20 cellular contexts compared by ENCODE assay signal in the genomic region with DNA sequence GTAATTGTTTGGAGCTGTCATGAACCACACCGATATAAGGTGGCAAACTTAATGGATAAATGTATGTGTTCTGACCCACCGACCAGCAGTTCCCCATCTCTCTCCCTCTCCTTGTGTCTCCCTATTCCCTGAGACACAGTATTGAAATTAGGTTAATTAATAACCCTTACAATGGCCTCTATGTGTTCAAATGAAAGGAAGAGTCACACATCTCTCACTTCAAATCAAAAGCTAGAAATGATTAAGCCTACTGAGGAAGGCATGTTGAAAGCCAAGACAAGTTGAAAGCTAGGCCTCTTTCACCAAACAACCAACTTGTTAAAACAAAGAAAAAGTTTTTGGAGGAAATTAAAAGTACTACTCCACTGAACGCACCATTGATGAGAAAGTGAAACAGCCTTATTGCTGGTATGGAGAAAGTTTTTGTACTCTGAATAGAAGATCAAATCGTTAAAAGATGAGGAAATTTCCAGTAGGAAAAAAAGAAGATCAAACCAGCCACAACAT. TPM values are rescaled to one million over a fixed set of nuclear protein-coding genes. Genes with fewer than 3 reads are reported as not detected.
DNase-seq lines count a peak whose midpoint lies in the region; ATAC-seq and TF ChIP-seq lines count a peak whose summit lies in the region.
"Had no signal": no experiment of that assay in that cellular context is flagged by ENCODE, and none has a peak within 500 bp of the region (broad histone marks: within the 10 kb centered on the region; RNA-seq: fewer than 3 reads in every experiment).

No MANE protein-coding gene starts in this region.

- no peak overlapping the region for H3K4me3 Mint-ChIP-seq in activated T-cell treated with anti-CD3 and anti-CD28 coated beads, Interleukin-2, amount 50 U/mL, for 24 hours
- no peak overlapping the region for H3K4me3 Mint-ChIP-seq in activated T-cell treated with anti-CD3 and anti-CD28 coated beads, Interleukin-2, amount 50 U/mL, for 4 hours
- no peak overlapping the region for H3K4me3 Mint-ChIP-seq in T-helper 2 cell treated with Interferon-gamma antibody and Interleukin-4, amounts not matched to agents 5 μg/mL and 100 μg/mL, for 36 hours
- H3K4me3 Mint-ChIP-seq: CD8-positive, alpha-beta T cell had no signal

- H3K4me3 ChIP-seq in kidney epithelial cell (ENCODE audit: low read depth, low read length): no peak overlapping the region
- H3K4me3 ChIP-seq in GM23248: no peak overlapping the region
- H3K4me3 ChIP-seq: BLaER1, GM12878 had no signal

- 87 to 89% methylated on average over 4 of the region's 4 CpGs for WGBS in GM23248 (ENCODE audit: low coverage in 1 of 2, low lambda C conversion rate in 2 of 2, missing lambda C conversion rate in 2 of 2), 2 experiments

- H3K4me1 Mint-ChIP-seq in activated T-cell treated with anti-CD3 and anti-CD28 coated beads, Interleukin-2, amount 50 U/mL, for 24 hours (ENCODE audit: low read depth): peaks cover 16% of the 10 kb centered on the region
- H3K4me1 Mint-ChIP-seq in activated T-cell treated with anti-CD3 and anti-CD28 coated beads, Interleukin-2, amount 50 U/mL, for 4 hours (ENCODE audit: low read depth): peaks cover 5% of the 10 kb centered on the region
- peaks cover 7% of the 10 kb centered on the region for H3K4me1 Mint-ChIP-seq in T-helper 2 cell treated with Interferon-gamma antibody and Interleukin-4, amounts not matched to agents 5 μg/mL and 100 μg/mL, for 36 hours (ENCODE audit: low read depth)

- no peaks in the 10 kb centered on the region for H3K27me3 Mint-ChIP-seq in activated T-cell treated with anti-CD3 and anti-CD28 coated beads, Interleukin-2, amount 50 U/mL, for 24 hours
- no peaks in the 10 kb centered on the region for H3K27me3 Mint-ChIP-seq in activated T-cell treated with anti-CD3 and anti-CD28 coated beads, Interleukin-2, amount 50 U/mL, for 4 hours (ENCODE audit: low read depth)
- H3K27me3 Mint-ChIP-seq in T-helper 2 cell treated with Interferon-gamma antibody and Interleukin-4, amounts not matched to agents 5 μg/mL and 100 μg/mL, for 36 hours (ENCODE audit: low read depth): no peaks in the 10 kb centered on the region

- in situ Hi-C loops in GM23248 (cut with MboI): no loop called here

- H3K79me2 ChIP-seq in GM23248 (ENCODE audit: insufficient read depth): peaks cover 23% of the 10 kb centered on the region

- DNase-seq in activated T-cell treated with anti-CD3 and anti-CD28 coated beads, Interleukin-2, amount 50 U/mL, for 24 hours: no peak
- no peak for DNase-seq in activated T-cell treated with anti-CD3 and anti-CD28 coated beads, Interleukin-2, amount 50 U/mL, for 4 hours
- DNase-seq in T-helper 2 cell treated with Interferon-gamma antibody and Interleukin-4, amounts not matched to agents 5 μg/mL and 100 μg/mL, for 36 hours (ENCODE audit: low spot score): no peak
- DNase-seq in kidney epithelial cell (ENCODE audit: low read depth) (peak; percentile 26), renal cortical epithelial cell (ENCODE audit: low read depth) (peak; percentile 87), GM23248 (no peak), putamen (ENCODE audit: low spot score) (no peak)
- DNase-seq: CD8-positive, alpha-beta T cell; GDM1; GOT3; KG1; NCI-H1417 treated with DMSO at 0.1 percent for 48 hours; NCI-H2029 treated with DMSO at 0.1 percent for 48 hours; NCI-H2171 treated with DMSO at 0.1 percent for 48 hours; NCI-H446 treated with DMSO at 0.1 percent for 48 hours; NCI-H748 treated with DMSO at 0.1 percent for 48 hours; OCI-M1 had no signal

- no peak for ATAC-seq in activated T-cell treated with anti-CD3 and anti-CD28 coated beads, Interleukin-2, amount 50 U/mL, for 4 hours
- ATAC-seq: CD8-positive, alpha-beta T cell; GM12878; HepG2 had no signal

- H3K9me2 ChIP-seq in GM23248 (ENCODE audit: insufficient read depth): no peaks in the 10 kb centered on the region

- no peaks in the 10 kb centered on the region for H3K4me1 ChIP-seq in GM23248 (ENCODE audit: insufficient read depth)
- H3K4me1 ChIP-seq: BLaER1 had no signal

- H4K20me1 ChIP-seq in GM23248 (ENCODE audit: insufficient read depth): no peaks in the 10 kb centered on the region

- H3K36me3 ChIP-seq in kidney epithelial cell (ENCODE audit: control insufficient read depth, insufficient read depth, low read length) (no peaks in the 10 kb centered on the region), GM23248 (ENCODE audit: low read depth) (peaks cover 28% of the 10 kb centered on the region)

- H3K9me3 Mint-ChIP-seq in activated T-cell treated with anti-CD3 and anti-CD28 coated beads, Interleukin-2, amount 50 U/mL, for 24 hours: no peaks in the 10 kb centered on the region
- H3K9me3 Mint-ChIP-seq in activated T-cell treated with anti-CD3 and anti-CD28 coated beads, Interleukin-2, amount 50 U/mL, for 4 hours: no peaks in the 10 kb centered on the region
- H3K9me3 Mint-ChIP-seq in T-helper 2 cell treated with Interferon-gamma antibody and Interleukin-4, amounts not matched to agents 5 μg/mL and 100 μg/mL, for 36 hours: no peaks in the 10 kb centered on the region
- H3K9me3 Mint-ChIP-seq: CD8-positive, alpha-beta T cell had no signal

- no peaks in the 10 kb centered on the region for H3F3A ChIP-seq in GM23248 (ENCODE audit: insufficient read depth)

- H3K9me3 ChIP-seq in GM23248 (ENCODE audit: low read depth): no peaks in the 10 kb centered on the region

- H3K27ac Mint-ChIP-seq in activated T-cell treated with anti-CD3 and anti-CD28 coated beads, Interleukin-2, amount 50 U/mL, for 24 hours: peak overlapping the region; percentile 73
- H3K27ac Mint-ChIP-seq in T-helper 2 cell treated with Interferon-gamma antibody and Interleukin-4, amounts not matched to agents 5 μg/mL and 100 μg/mL, for 36 hours: peak overlapping the region; percentile 55
- H3K27ac Mint-ChIP-seq: CD8-positive, alpha-beta T cell had no signal

- H3K27me3 ChIP-seq in kidney epithelial cell (ENCODE audit: control insufficient read depth, insufficient read depth, low read length): no peaks in the 10 kb centered on the region
- no peaks in the 10 kb centered on the region for H3K27me3 ChIP-seq in GM23248 (replicated peaks; ENCODE audit: insufficient read depth)
- H3K27me3 ChIP-seq: BLaER1 had no signal

- H2AFZ ChIP-seq in GM23248: no peak overlapping the region

- TF ChIP-seq CTCF in kidney epithelial cell (IDR thresholded peaks at IDR 0.05; ENCODE audit: insufficient read depth, low read length, poor library complexity, severe bottlenecking): no peak

- no peak overlapping the region for H3K4me2 ChIP-seq in GM23248 (ENCODE audit: unreplicated experiment)
- H3K4me2 ChIP-seq: BLaER1 had no signal

- peaks cover 85% of the 10 kb centered on the region for H3K36me3 Mint-ChIP-seq in activated T-cell treated with anti-CD3 and anti-CD28 coated beads, Interleukin-2, amount 50 U/mL, for 24 hours (ENCODE audit: low read depth)
- H3K36me3 Mint-ChIP-seq in activated T-cell treated with anti-CD3 and anti-CD28 coated beads, Interleukin-2, amount 50 U/mL, for 4 hours (ENCODE audit: insufficient read depth): peaks cover 31% of the 10 kb centered on the region
- peaks cover 37% of the 10 kb centered on the region for H3K36me3 Mint-ChIP-seq in T-helper 2 cell treated with Interferon-gamma antibody and Interleukin-4, amounts not matched to agents 5 μg/mL and 100 μg/mL, for 36 hours (ENCODE audit: low read depth)

- no peak overlapping the region for H3K27ac ChIP-seq in GM23248
- H3K27ac ChIP-seq: BLaER1 had no signal

- no peak overlapping the region for H3K9ac ChIP-seq in GM23248
- H3K9ac ChIP-seq: BLaER1 had no signal

RNA-seq across cellular contexts. Expression of a gene that starts 15.0 kb away (rescaled TPM):
- total RNA-seq in activated T-cell treated with anti-CD3 and anti-CD28 coated beads, Interleukin-2, amount 50 U/mL, for 4 hours: 10 to 100 TPM; 25.5 to 27.9 (median 25.7) TPM
- total RNA-seq in kidney epithelial cell (23.6 and 25.2 TPM in 2 replicates), renal cortical epithelial cell (35.6 and 48.7 TPM in 2 replicates)
- total RNA-seq in GM23248 (2014; rRNA removed; shearing (Covaris generic)): 28.3 and 35.2 TPM in 2 replicates
- 14.6 and 15.1 TPM in 2 replicates for polyA plus RNA-seq in GM23248 (2016; fragmentation: Nextera tagmentation; extraction: Ambion mirVana)

RNA-seq across cellular contexts. Expression of a gene that starts 32.6 kb away (rescaled TPM):
- total RNA-seq in activated T-cell treated with anti-CD3 and anti-CD28 coated beads, Interleukin-2, amount 50 U/mL, for 4 hours: 1 to 10 TPM; 3.8 to 6.9 (median 4.6) TPM
- total RNA-seq in kidney epithelial cell: 15.6 and 21.8 TPM in 2 replicates
- 57.0 and 83.5 TPM in 2 replicates for total RNA-seq in renal cortical epithelial cell
- 0.13 and 0.54 TPM in 2 replicates for total RNA-seq in GM23248 (2014; rRNA removed; shearing (Covaris generic))
- 0.35 and 0.58 TPM in 2 replicates for polyA plus RNA-seq in GM23248 (2016; fragmentation: Nextera tagmentation; extraction: Ambion mirVana)

Comparison
In these comparisons a context has a peak if more than half of its experiments do, and no peak if none do; other contexts are left out.
1. DNase-seq: peak in kidney epithelial cell (single experiment) and renal cortical epithelial cell (single experiment); none in activated T-cell treated with anti-CD3 and anti-CD28 coated beads, Interleukin-2, amount 50 U/mL, for 24 hours (single experiment), activated T-cell treated with anti-CD3 and anti-CD28 coated beads, Interleukin-2, amount 50 U/mL, for 4 hours (single experiment), T-helper 2 cell treated with Interferon-gamma antibody and Interleukin-4, amounts not matched to agents 5 μg/mL and 100 μg/mL, for 36 hours (single experiment), GM23248 (single experiment) and putamen (single experiment).